ENCODE assay signal across 15 cellular contexts in the genomic region with DNA sequence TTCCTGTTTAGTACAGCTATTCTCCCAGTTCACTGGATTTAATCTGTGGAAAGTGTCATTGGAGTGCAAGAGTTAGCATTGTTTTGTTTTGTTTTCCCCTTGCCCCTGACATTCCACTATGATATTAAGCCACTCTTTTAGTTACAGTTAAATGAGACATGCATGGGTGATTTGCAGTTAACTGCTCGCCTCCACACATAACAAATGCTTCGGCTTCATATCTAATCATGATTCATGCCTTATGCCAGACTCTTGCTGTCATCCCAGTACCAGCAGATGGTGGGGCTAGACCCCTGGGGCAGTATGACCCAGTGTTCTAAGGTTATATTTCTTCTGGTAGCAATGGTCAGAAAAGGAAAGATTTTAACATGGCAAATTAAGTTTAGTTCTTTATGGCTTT.
DNase-seq lines count a peak whose midpoint lies in the region; ATAC-seq and TF ChIP-seq lines count a peak whose summit lies in the region.
"Had no signal": no experiment of that assay in that cellular context is flagged by ENCODE, and none has a peak within 500 bp of the region (broad histone marks: within the 10 kb centered on the region; RNA-seq: fewer than 3 reads in every experiment).

No MANE protein-coding gene starts in this region.

- H3K27ac ChIP-seq in OCI-LY7 (ENCODE audit: low read depth, low read length, poor library complexity, severe bottlenecking) (no peak overlapping the region), breast epithelium (no peak overlapping the region)

- H3K4me3 ChIP-seq in OCI-LY7 (ENCODE audit: low read depth, low read length, poor library complexity, severe bottlenecking) (no peak overlapping the region), fibroblast of mammary gland (ENCODE audit: control insufficient read depth, low read depth, low read length) (no peak overlapping the region), retinal pigment epithelial cell (ENCODE audit: low read length) (no peak overlapping the region), breast epithelium (no peak overlapping the region)

- TF ChIP-seq CTCF in OCI-LY7 (conservative IDR thresholded peaks at IDR 0.05; ENCODE audit: low read length) (0 out of 2 replicates have a peak, but pooled peaks have one; percentile 13), fibroblast of mammary gland (conservative IDR thresholded peaks at IDR 0.05; ENCODE audit: control insufficient read depth, insufficient read depth, low read depth, low read length) (no peak), retinal pigment epithelial cell (conservative IDR thresholded peaks at IDR 0.05; ENCODE audit: low read depth, low read length) (peak; percentile 5), breast epithelium (IDR thresholded peaks at IDR 0.05) (no peak), CD14-positive monocyte (IDR thresholded peaks at IDR 0.05) (no peak)

- no peaks in the 10 kb centered on the region for H4K20me1 ChIP-seq in OCI-LY7 (ENCODE audit: insufficient read depth, low read length)

- TF ChIP-seq POLR2A in breast epithelium (IDR thresholded peaks at IDR 0.05): no peak

- BruUV-seq in OCI-LY7 (replicated peaks; lab: Mats Ljungman, UMichigan): no TSS peak

- H3K4me3 Mint-ChIP-seq in CD14-positive monocyte: no peak overlapping the region
- H3K4me3 Mint-ChIP-seq: activated CD8-positive, alpha-beta memory T cell treated with anti-CD3 and anti-CD28 coated beads, Interleukin-2, amount 10 ng/mL, durations not matched to agents 7 days and 5 days; immature natural killer cell; natural killer cell treated with Interleukin-12 subunit alpha and Interleukin-12 subunit beta and Interleukin-15 and Interleukin-18, amount 100 ng/mL, for 72 hours had no signal

- DNase-seq in ELR (ENCODE audit: low read depth): peak; percentile 72
- DNase-seq in OCI-LY7 (ENCODE audit: low spot score): peak; percentile 8
- DNase-seq in fibroblast of mammary gland (ENCODE audit: low read depth): peak; percentile 37
- peak; percentile 39 for DNase-seq in retinal pigment epithelial cell (ENCODE audit: low read depth)
- DNase-seq in breast epithelium (ENCODE audit: low spot score in 2 of 2): no peak
- no peak for DNase-seq in CD14-positive monocyte (ENCODE audit: low spot score)
- DNase-seq: activated CD8-positive, alpha-beta memory T cell treated with anti-CD3 and anti-CD28 coated beads, Interleukin-2, amount 10 ng/mL, durations not matched to agents 7 days and 5 days; DMS79; immature natural killer cell; NCI-H1930; stimulated activated naive CD4-positive, alpha-beta T cell had no signal

- intact Hi-C loops in OCI-LY7 (cut with micrococcal nuclease; ENCODE audit: unreplicated experiment): no loop called here
- intact Hi-C loops in breast epithelium (cut with DNase I; ENCODE audit: low total_unique reads): no loop called here
- intact Hi-C loops in CD14-positive monocyte (cut with micrococcal nuclease): no loop called here

- POLR2A ChIA-PET in OCI-LY7 (lab: Charles Lee): interaction anchor here (1.1 kb wide), 1 partner anchor 31 kb away, joined by 3 read pairs; no protein-coding TSS in a partner anchor

- peaks cover 19% of the 10 kb centered on the region in 2 donors for H3K36me3 Mint-ChIP-seq in CD14-positive monocyte
- H3K36me3 Mint-ChIP-seq: natural killer cell treated with Interleukin-12 subunit alpha and Interleukin-12 subunit beta and Interleukin-15 and Interleukin-18, amount 100 ng/mL, for 72 hours had no signal

- H3K27ac Mint-ChIP-seq in CD14-positive monocyte: no peak overlapping the region
- H3K27ac Mint-ChIP-seq: activated CD8-positive, alpha-beta memory T cell treated with anti-CD3 and anti-CD28 coated beads, Interleukin-2, amount 10 ng/mL, durations not matched to agents 7 days and 5 days; immature natural killer cell; natural killer cell treated with Interleukin-12 subunit alpha and Interleukin-12 subunit beta and Interleukin-15 and Interleukin-18, amount 100 ng/mL, for 72 hours had no signal

- H3K27me3 Mint-ChIP-seq in CD14-positive monocyte (ENCODE audit: low read depth in 3 of 3): no peaks in the 10 kb centered on the region
- H3K27me3 Mint-ChIP-seq: activated CD8-positive, alpha-beta memory T cell treated with anti-CD3 and anti-CD28 coated beads, Interleukin-2, amount 10 ng/mL, durations not matched to agents 7 days and 5 days; natural killer cell treated with Interleukin-12 subunit alpha and Interleukin-12 subunit beta and Interleukin-15 and Interleukin-18, amount 100 ng/mL, for 72 hours had no signal

- ATAC-seq in HG03108 (IDR thresholded peaks at IDR 0.05; ENCODE audit: unreplicated experiment) (no peak), HG03520 (IDR thresholded peaks at IDR 0.05; ENCODE audit: unreplicated experiment) (no peak)
- ATAC-seq: activated CD8-positive, alpha-beta memory T cell treated with anti-CD3 and anti-CD28 coated beads, Interleukin-2, amount 10 ng/mL, durations not matched to agents 7 days and 5 days; natural killer cell treated with Interleukin-12 subunit alpha and Interleukin-12 subunit beta and Interleukin-15 and Interleukin-18, amount 100 ng/mL, for 72 hours; Panc1 had no signal

- H3K9me2 ChIP-seq in OCI-LY7 (ENCODE audit: insufficient read depth, low read length): no peaks in the 10 kb centered on the region

- H3K36me3 ChIP-seq in OCI-LY7 (ENCODE audit: insufficient read depth, low read length) (peaks cover 30% of the 10 kb centered on the region), breast epithelium (no peaks in the 10 kb centered on the region)

- no peaks in the 10 kb centered on the region for H3K27me3 ChIP-seq in breast epithelium

- H3K4me1 Mint-ChIP-seq in CD14-positive monocyte: no peaks in the 10 kb centered on the region

- H3K9me3 ChIP-seq in OCI-LY7 (ENCODE audit: low read length) (0 out of 2 replicates have a peak, but pooled peaks cover 6% of the 10 kb centered on the region), breast epithelium (no peaks in the 10 kb centered on the region)

- H3K79me2 ChIP-seq in OCI-LY7 (ENCODE audit: insufficient read depth, low read depth, low read length): no peaks in the 10 kb centered on the region; the same call in 1 of the 2 replicates

- no peak overlapping the region for H3K4me2 ChIP-seq in OCI-LY7 (ENCODE audit: low read length)

- CTCF ChIA-PET in OCI-LY7 (lab: Charles Lee; ENCODE audit: unreplicated experiment): no interaction called here

- no peak overlapping the region for H2AFZ ChIP-seq in OCI-LY7 (ENCODE audit: low read length)

- H3K4me1 ChIP-seq in OCI-LY7 (ENCODE audit: insufficient read depth, low read length, poor library complexity, severe bottlenecking): peaks cover 7% of the 10 kb centered on the region
- H3K4me1 ChIP-seq in breast epithelium: no peaks in the 10 kb centered on the region

- peaks cover 2 to 13% (median 4%) of the 10 kb centered on the region in 7 donors for H3K9me3 Mint-ChIP-seq in CD14-positive monocyte
- H3K9me3 Mint-ChIP-seq: immature natural killer cell; natural killer cell treated with Interleukin-12 subunit alpha and Interleukin-12 subunit beta and Interleukin-15 and Interleukin-18, amount 100 ng/mL, for 72 hours had no signal

Comparison
In these comparisons a context has a peak if more than half of its experiments do, and no peak if none do; other contexts are left out.
1. DNase-seq: peak in ELR (single experiment), OCI-LY7 (single experiment), fibroblast of mammary gland (single experiment) and retinal pigment epithelial cell (single experiment); none in breast epithelium (0 of 2) and CD14-positive monocyte (single experiment).
2. CTCF ChIP-seq: peak in OCI-LY7 (single experiment) and retinal pigment epithelial cell (single experiment); none in fibroblast of mammary gland (single experiment), breast epithelium (0 of 3) and CD14-positive monocyte (single experiment).